Comparison of ENCODE assay signal across 31 cellular contexts in the genomic region with DNA sequence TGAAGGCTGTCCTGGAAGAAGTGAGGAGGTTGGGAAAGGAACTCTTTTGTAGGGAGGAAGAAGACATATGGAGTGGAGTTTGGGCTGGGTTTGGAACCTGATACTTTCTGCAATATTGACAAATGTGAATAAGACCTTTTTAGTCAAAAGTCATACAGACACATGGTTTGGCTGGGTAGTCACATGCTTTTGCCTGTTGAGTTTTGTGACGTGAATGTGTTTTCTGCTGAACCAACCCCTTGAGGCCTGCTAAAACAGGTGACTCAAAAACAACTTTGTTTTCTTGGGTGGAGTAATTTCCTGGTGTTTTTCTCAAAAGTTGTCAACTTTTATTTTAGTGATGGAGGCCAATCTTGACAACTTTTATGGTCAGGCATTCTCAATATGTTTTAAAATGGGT. TPM values are rescaled to one million over a fixed set of nuclear protein-coding genes. Genes with fewer than 3 reads are reported as not detected.
A peak's percentile ranks its signal among the peaks of the same experiment; 100 is the strongest.
DNase-seq lines count a peak whose midpoint lies in the region; ATAC-seq, FAIRE-seq and TF ChIP-seq lines count a peak whose summit lies in the region.
"Had no signal": no experiment of that assay in that cellular context is flagged by ENCODE, and none has a peak within 500 bp of the region (broad histone marks: within the 10 kb centered on the region; RNA-seq: fewer than 3 reads in every experiment).

No MANE protein-coding gene starts in this region.

- DNase-seq in HepG2 (ENCODE audit: low spot score) (no peak), right lobe of liver (no peak), T-cell (no peak), K562 (ENCODE audit: extremely low read depth in 1 of 4, low spot score in 3 of 4) (peak in 1 of 4 experiments; percentile 1), transverse colon (no peak), ascending aorta (ENCODE audit: low spot score in 2 of 2) (no peak)
- DNase-seq: Caco-2; CD8-positive, alpha-beta T cell; Kasumi-1; NCI-H1092 treated with DMSO at 0.1 percent for 48 hours; NCI-H1436; NCI-H187; NCI-H2081 treated with DMSO at 0.1 percent for 48 hours; NCI-H2171; NCI-H226; NCI-H510A; NCI-H69; OCI-M1; Peyer's patch; SIG-M5; SK-N-SH had no signal

- H3K4me3 Mint-ChIP-seq in T-cell: no peak overlapping the region
- H3K4me3 Mint-ChIP-seq: CD8-positive, alpha-beta T cell had no signal

- H3K4me1 ChIP-seq in HepG2 (ENCODE audit: insufficient read depth, low read length) (peaks cover 15% of the 10 kb centered on the region), right lobe of liver (no peaks in the 10 kb centered on the region), K562 (replicated peaks in 1 of 2; ENCODE audit: control insufficient read depth in 2 of 2, insufficient read depth in 2 of 2, low read length in 2 of 2) (no peaks in the 10 kb centered on the region), transverse colon (no peaks in the 10 kb centered on the region), ascending aorta (no peaks in the 10 kb centered on the region)
- H3K4me1 ChIP-seq: BLaER1, Caco-2, Peyer's patch had no signal

- POLR2A ChIA-PET in HepG2 (lab: Yijun Ruan, JAX): no interaction called here
- POLR2A ChIA-PET in T-cell (lab: Charles Lee): no interaction called here
- POLR2A ChIA-PET in K562 (lab: Yijun Ruan, JAX): no interaction called here

- no peaks in the 10 kb centered on the region for H3K27me3 Mint-ChIP-seq in T-cell

- no peak for TF ChIP-seq RAD21 in HepG2 (CRISPR knock-in tag; IDR thresholded peaks at IDR 0.05)
- no peak for TF ChIP-seq RAD21 in K562 (CRISPR knock-in tag; conservative IDR thresholded peaks at IDR 0.05 in 1 of 2, IDR thresholded peaks at IDR 0.05 in 1 of 2)

- TF ChIP-seq POLR2A in HepG2 (IDR thresholded peaks at IDR 0.05; ENCODE audit: insufficient read depth in 1 of 2, low read depth in 2 of 2, low read length in 2 of 2): no peak
- no peak for TF ChIP-seq POLR2A in right lobe of liver (IDR thresholded peaks at IDR 0.05)
- TF ChIP-seq POLR2A in K562 (conservative IDR thresholded peaks at IDR 0.05): no peak
- TF ChIP-seq POLR2A in transverse colon (IDR thresholded peaks at IDR 0.05): no peak

- no peaks in the 10 kb centered on the region for H3K9me3 ChIP-seq in HepG2 (ENCODE audit: low read length)
- no peaks in the 10 kb centered on the region for H3K9me3 ChIP-seq in right lobe of liver
- H3K9me3 ChIP-seq in K562 (replicated peaks; ENCODE audit: control insufficient read depth, insufficient read depth, low read depth, low read length): no peaks in the 10 kb centered on the region
- H3K9me3 ChIP-seq in transverse colon: no peaks in the 10 kb centered on the region
- H3K9me3 ChIP-seq in ascending aorta: no peaks in the 10 kb centered on the region
- H3K9me3 ChIP-seq: SK-N-SH had no signal

- ATAC-seq in HepG2: no peak
- no peak for ATAC-seq in right lobe of liver
- peak in 2 of 4 experiments; percentile 38 to 39 for ATAC-seq in T-cell (replicated peaks in 1 of 4)
- ATAC-seq in K562: no peak
- ATAC-seq in GM21529 (IDR thresholded peaks at IDR 0.05; ENCODE audit: unreplicated experiment): no peak
- ATAC-seq: CD8-positive, alpha-beta T cell; HCT116 had no signal

- BruUV-seq in HepG2 (replicated peaks; lab: Mats Ljungman, UMichigan): no TSS peak
- BruUV-seq in K562 (replicated peaks; lab: Mats Ljungman, UMichigan): no TSS peak

- no peak overlapping the region for H2AFZ ChIP-seq in HepG2 (ENCODE audit: low read length)
- no peak overlapping the region for H2AFZ ChIP-seq in K562 (ENCODE audit: low read depth, low read length)

- FAIRE-seq in HepG2 (lab: Jason Lieb, UNC) (no peak), K562 (lab: Jason Lieb, UNC) (no peak)
- FAIRE-seq: A204.1, G401.6, GM12891 had no signal

- in situ Hi-C loops in HepG2 (cut with HindIII; ENCODE audit: extremely low pct_ligation_motif_present, low pct_unique_long_range_greater_than_20kb): no loop called here
- in situ Hi-C loops in K562 (cut with MboI): no loop called here
- in situ Hi-C loops in transverse colon (cut with MboI; ENCODE audit: low pct_ligation_motif_present in 1 of 4, low pct_unique_long_range_greater_than_20kb in 1 of 4, low sequenced_read_pairs in 3 of 4): loop anchor here in 1 of 4 donors (25.0 kb wide), 1 partner anchor 175 kb away; no protein-coding TSS in a partner anchor

- intact Hi-C loops in HepG2 (cut with micrococcal nuclease; ENCODE audit: unreplicated experiment): no loop called here
- intact Hi-C loops in right lobe of liver (cut with DNase I): no loop called here
- intact Hi-C loops in K562 (cut with micrococcal nuclease): no loop called here
- intact Hi-C loops in transverse colon (cut with DNase I; ENCODE audit: low total_unique reads): no loop called here
- intact Hi-C loops in ascending aorta (cut with DNase I): no loop called here

- peaks cover 4% of the 10 kb centered on the region for H3K36me3 Mint-ChIP-seq in T-cell
- H3K36me3 Mint-ChIP-seq: CD8-positive, alpha-beta T cell had no signal

- H3K4me3 ChIP-seq in HepG2 (replicated peaks in 1 of 3; ENCODE audit: insufficient read depth in 1 of 3, low read depth in 2 of 3, low read length in 3 of 3) (no peak overlapping the region), right lobe of liver (no peak overlapping the region), K562 (no peak overlapping the region), transverse colon (no peak overlapping the region), ascending aorta (no peak overlapping the region)
- H3K4me3 ChIP-seq: BLaER1, Peyer's patch had no signal

- CTCF ChIA-PET in HepG2 (lab: Yijun Ruan, JAX; ENCODE audit: low intra/inter-chr PET ratio, low total read pairs): no interaction called here
- CTCF ChIA-PET in T-cell (lab: Charles Lee): no interaction called here
- CTCF ChIA-PET in K562 (lab: Yijun Ruan, JAX; ENCODE audit: low intra/inter-chr PET ratio): interaction anchor here (1.0 kb wide), 1 partner anchor 23 kb away, joined by 3 read pairs; no protein-coding TSS in a partner anchor

- H3K9ac ChIP-seq in HepG2 (ENCODE audit: insufficient read depth, low read depth, low read length): no peak overlapping the region
- no peak overlapping the region for H3K9ac ChIP-seq in K562 (ENCODE audit: insufficient read depth in 1 of 2, low read depth in 2 of 2, low read length in 2 of 2)
- H3K9ac ChIP-seq: BLaER1, SK-N-SH had no signal

- peaks cover 0 to 5% (median 5%) of the 10 kb centered on the region in 3 donors for H3K9me3 Mint-ChIP-seq in T-cell

- H3K79me2 ChIP-seq in HepG2 (ENCODE audit: insufficient read depth, low read length) (no peaks in the 10 kb centered on the region), K562 (ENCODE audit: control insufficient read depth, insufficient read depth, low read length) (no peaks in the 10 kb centered on the region)

- H3K27me3 ChIP-seq in HepG2 (ENCODE audit: control insufficient read depth in 1 of 2, insufficient read depth in 2 of 2, low read length in 2 of 2) (no peaks in the 10 kb centered on the region), right lobe of liver (no peaks in the 10 kb centered on the region), K562 (ENCODE audit: control insufficient read depth in 2 of 2, insufficient read depth in 2 of 2, low read length in 2 of 2) (peaks cover 2 to 9% of the 10 kb centered on the region in 2 experiments; a peak in 3 of 5 replicates), transverse colon (no peaks in the 10 kb centered on the region), ascending aorta (no peaks in the 10 kb centered on the region)
- H3K27me3 ChIP-seq: BLaER1, Peyer's patch had no signal

- peak overlapping the region; percentile 46 to 66 for H3K27ac Mint-ChIP-seq in T-cell
- H3K27ac Mint-ChIP-seq: CD8-positive, alpha-beta T cell had no signal

- 79% methylated on average over 1 of the region's 1 CpG for WGBS in HepG2 (ENCODE audit: low lambda C conversion rate)
- 70% methylated on average over 1 of the region's 1 CpG for WGBS in right lobe of liver (ENCODE audit: insufficient coverage, low coverage, low lambda C conversion rate, missing lambda C conversion rate)
- 21% methylated on average over 1 of the region's 1 CpG for WGBS in K562 (ENCODE audit: insufficient coverage, low coverage, missing lambda C conversion rate)
- WGBS in transverse colon (ENCODE audit: low coverage in 1 of 2), 2 donors: 83 to 90% methylated on average over 1 of the region's 1 CpG

- H3K27ac ChIP-seq in HepG2 (ENCODE audit: extremely low read length, insufficient read depth, low read length) (no peak overlapping the region), right lobe of liver (no peak overlapping the region), K562 (ENCODE audit: extremely low read depth, low read depth, low read length) (no peak overlapping the region), transverse colon (no peak overlapping the region), ascending aorta (no peak overlapping the region)
- H3K27ac ChIP-seq: BLaER1, Peyer's patch had no signal

- TF ChIP-seq CTCF in HepG2 (CRISPR knock-in tag; IDR thresholded peaks at IDR 0.05): no peak
- no peak for TF ChIP-seq CTCF in right lobe of liver (IDR thresholded peaks at IDR 0.05)
- TF ChIP-seq CTCF in K562 (IDR thresholded peaks at IDR 0.05 in 2 of 3, conservative IDR thresholded peaks at IDR 0.05 in 1 of 3; ENCODE audit: insufficient read depth in 2 of 3, low read depth in 1 of 3, low read length in 3 of 3): no peak
- no peak for TF ChIP-seq CTCF in transverse colon (IDR thresholded peaks at IDR 0.05)
- TF ChIP-seq CTCF in ascending aorta (IDR thresholded peaks at IDR 0.05): no peak

- H3K4me2 ChIP-seq in HepG2 (ENCODE audit: low read depth, low read length) (no peak overlapping the region), K562 (ENCODE audit: insufficient read depth, low read length) (no peak overlapping the region)
- H3K4me2 ChIP-seq: BLaER1, SK-N-SH had no signal

- no peaks in the 10 kb centered on the region for H3K36me3 ChIP-seq in HepG2 (replicated peaks in 1 of 2; ENCODE audit: control insufficient read depth in 1 of 2, insufficient read depth in 2 of 2, low read length in 2 of 2)
- no peaks in the 10 kb centered on the region for H3K36me3 ChIP-seq in right lobe of liver
- H3K36me3 ChIP-seq in K562 (ENCODE audit: control insufficient read depth, insufficient read depth, low read length): no peaks in the 10 kb centered on the region
- no peaks in the 10 kb centered on the region for H3K36me3 ChIP-seq in transverse colon
- H3K36me3 ChIP-seq in ascending aorta: no peaks in the 10 kb centered on the region
- H3K36me3 ChIP-seq: BLaER1, Peyer's patch had no signal

- H4K20me1 ChIP-seq in HepG2 (ENCODE audit: insufficient read depth, low read length): no peaks in the 10 kb centered on the region
- H4K20me1 ChIP-seq in K562 (replicated peaks; ENCODE audit: control insufficient read depth, insufficient read depth, low read length): no peaks in the 10 kb centered on the region
- H4K20me1 ChIP-seq: BLaER1 had no signal

- peaks cover 0 to 9% (median 8%) of the 10 kb centered on the region in 3 donors for H3K4me1 Mint-ChIP-seq in T-cell

- no peaks in the 10 kb centered on the region for H3K9me1 ChIP-seq in K562 (ENCODE audit: control insufficient read depth, insufficient read depth, low read length)

- TF ChIP-seq EP300 in HepG2 (IDR thresholded peaks at IDR 0.05; ENCODE audit: low read depth in 2 of 2, low read length in 2 of 2): no peak
- TF ChIP-seq EP300 in HepG2 (CRISPR knock-in tag; IDR thresholded peaks at IDR 0.05; ENCODE audit: borderline replicate concordance): no peak
- no peak for TF ChIP-seq EP300 in K562 (IDR thresholded peaks at IDR 0.05; ENCODE audit: low read length)
- TF ChIP-seq EP300 in transverse colon (IDR thresholded peaks at IDR 0.05; ENCODE audit: low read depth): no peak

RNA-seq across cellular contexts. Expression of gene CCR4, which starts 39.4 kb away (rescaled TPM):
- 0.04 and 0.06 TPM in 2 replicates for total RNA-seq in HepG2 (2016; rRNA removed; fragmentation: Illumina TruSeq; extraction: Trizol)
- total RNA-seq in HepG2 (2016; cell fraction: cytosol; rRNA removed; fragmentation: Illumina TruSeq; extraction: Trizol; ENCODE audit: low read depth): not detected in 2 replicates
- total RNA-seq in HepG2 (2016; cell fraction: insoluble cytoplasmic fraction; rRNA removed; fragmentation: Illumina TruSeq; extraction: Trizol): 0.06 and 0.11 TPM in 2 replicates
- not detected in 2 replicates for total RNA-seq in HepG2 (2016; cell fraction: membrane; rRNA removed; fragmentation: Illumina TruSeq; extraction: Trizol)
- total RNA-seq in HepG2 (2016; cell fraction: nucleus; rRNA removed; fragmentation: Illumina TruSeq; extraction: Trizol): 0.16 TPM in 1 of 2 replicates, not detected in the other
- polyA plus RNA-seq in HepG2 (2011; rRNA removed): 0.05 TPM in 2 replicates
- 0.01 TPM in 1 of 2 replicates, not detected in the other for polyA plus RNA-seq in HepG2 (2011; cell fraction: cytosol; rRNA removed)
- 0.05 and 0.06 TPM in 2 replicates for polyA plus RNA-seq in HepG2 (2011; cell fraction: nucleus; rRNA removed)
- not detected in 2 replicates for polyA plus RNA-seq in HepG2 (2012)
- polyA plus RNA-seq in HepG2 (2016; cell fraction: cytosol; fragmentation: Illumina TruSeq; extraction: Trizol; ENCODE audit: low read depth): not detected in 2 replicates
- not detected in 2 replicates for polyA plus RNA-seq in HepG2 (2016; cell fraction: insoluble cytoplasmic fraction; fragmentation: Illumina TruSeq; extraction: Trizol; ENCODE audit: low read depth)
- not detected in 2 replicates for polyA plus RNA-seq in HepG2 (2016; cell fraction: membrane; fragmentation: Illumina TruSeq; extraction: Trizol; ENCODE audit: low read depth)
- polyA plus RNA-seq in HepG2 (2016; cell fraction: nucleus; fragmentation: Illumina TruSeq; extraction: Trizol; ENCODE audit: insufficient read depth, low read depth): 0.24 and 0.29 TPM in 2 replicates
- polyA minus RNA-seq in HepG2 (2011; rRNA and poly(A)+ RNA removed; ENCODE audit: low replicate concordance): 0.05 and 0.16 TPM in 2 replicates
- polyA minus RNA-seq in HepG2 (2011; cell fraction: cytosol; rRNA and poly(A)+ RNA removed): not detected in 2 replicates
- 0.37 TPM in 1 of 2 replicates, not detected in the other for polyA minus RNA-seq in HepG2 (2011; cell fraction: nucleus; rRNA and poly(A)+ RNA removed)
- under 1 TPM; 0.06 to 0.23 (median 0.11) TPM for total RNA-seq in right lobe of liver
- total RNA-seq in T-cell: 10 to 100 TPM; 37.4 to 85.4 (median 74.8) TPM
- total RNA-seq in K562 (2011; cell fraction: chromatin; rRNA removed; ENCODE audit: low replicate concordance): 0.65 and 1.2 TPM in 2 replicates
- total RNA-seq in K562 (2011; cell fraction: nucleolus; rRNA removed): 0.83 and 0.92 TPM in 2 replicates
- total RNA-seq in K562 (2011; cell fraction: nucleoplasm; rRNA removed): 0.88 and 1.1 TPM in 2 replicates
- total RNA-seq in K562 (2014; rRNA removed): 0.20 and 0.45 TPM in 2 replicates
- 0.22 and 0.45 TPM in 2 replicates for total RNA-seq in K562 (2014; rRNA removed; fragmentation: Illumina TruSeq; extraction: Trizol)
- total RNA-seq in K562 (2015; rRNA removed; fragmentation: Illumina TruSeq; extraction: Trizol): 0.04 TPM in 1 of 2 replicates, not detected in the other
- total RNA-seq in K562 (2021): 0.47 and 0.49 TPM in 2 replicates
- 0.27 and 0.47 TPM in 2 replicates for polyA plus RNA-seq in K562 (2011; rRNA removed)
- 0.25 and 0.36 TPM in 2 replicates for polyA plus RNA-seq in K562 (2011; cell fraction: cytosol; rRNA removed)
- polyA plus RNA-seq in K562 (2011; cell fraction: nucleus; rRNA removed): 0.17 and 0.21 TPM in 2 replicates
- 0.07 TPM in 2 replicates for polyA plus RNA-seq in K562 (2012)
- 0.28 and 0.33 TPM in 2 replicates for polyA plus RNA-seq in K562 (2014; fragmentation: Illumina TruSeq; extraction: Trizol)
- under 1 TPM in 1 of 2 experiments, not detected in 1; 0.04 TPM for polyA plus RNA-seq in K562 (2014; fragmentation: Nextera tagmentation; extraction: Ambion mirVana)
- polyA plus RNA-seq in K562 (2014; rRNA removed): 0.19 and 0.20 TPM in 2 replicates
- polyA minus RNA-seq in K562 (2011; rRNA and poly(A)+ RNA removed): 0.39 and 0.77 TPM in 2 replicates
- polyA minus RNA-seq in K562 (2011; cell fraction: cytosol; rRNA and poly(A)+ RNA removed): 0.38 and 0.64 TPM in 2 replicates
- 0.22 and 0.27 TPM in 2 replicates for polyA minus RNA-seq in K562 (2011; cell fraction: nucleus; rRNA and poly(A)+ RNA removed)
- total RNA-seq in transverse colon: under 1 TPM in 1 of 4 donors, not detected in 3; 0.95 TPM
- total RNA-seq in ascending aorta: 3.1 TPM
- total RNA-seq: Caco-2, H4, HT-29, M059J, Peyer's patch had no signal
- polyA plus RNA-seq: AG04450, SK-N-SH had no signal

Comparison
In these comparisons a context has a peak if more than half of its experiments do, and no peak if none do; other contexts are left out.
1. Of the 241 proteins assayed by ChIP-seq in both HepG2 and K562: peak only in HepG2: MNT; only in K562: none; in both: none; in neither: 240.